Comparison of ENCODE assay signal across 8 cellular contexts in genomic region chr9:110048473-110048975, GRCh38.
A peak's percentile ranks its signal among the peaks of the same experiment; 100 is the strongest.
DNase-seq lines count a peak whose midpoint lies in the region; ATAC-seq and TF ChIP-seq lines count a peak whose summit lies in the region.

No MANE protein-coding gene starts in this region.

- peaks cover 27% of the 10 kb centered on the region for H3F3A ChIP-seq in neural progenitor cell (ENCODE audit: low read depth)

- H3K27ac Mint-ChIP-seq in CD8-positive, alpha-beta T cell = no peak overlapping the region
- H3K27ac Mint-ChIP-seq in neural progenitor cell = peak overlapping the region; percentile 94

- DNase-seq in CD8-positive, alpha-beta T cell = peak; percentile 47 to 68 (median 60)
- DNase-seq in Peyer's patch (peak; percentile 70 to 93 (median 88)), fibroblast of the conjunctiva (ENCODE audit: low read depth) (peak; percentile 68), neural progenitor cell (ENCODE audit: low spot score) (peak; percentile 89), substantia nigra (lab: John Stamatoyannopoulos, UW) (peak in 41 of 49 donors; percentile 3 to 74 (median 35))
- peak; percentile 49 to 61 for DNase-seq in activated T-helper 1 cell treated with anti-CD3 and anti-CD28 coated beads, Interleukin-2, amount 50 U/mL, for 16 hours (ENCODE audit: low read depth in 1 of 2, low spot score in 1 of 2)

- no peak for TF ChIP-seq CTCF in CD8-positive, alpha-beta T cell (IDR thresholded peaks at IDR 0.05)
- TF ChIP-seq CTCF in Peyer's patch (IDR thresholded peaks at IDR 0.05) (no peak), neural progenitor cell (IDR thresholded peaks at IDR 0.05) (no peak)

- ATAC-seq in CD8-positive, alpha-beta T cell = peak; percentile 93
- ATAC-seq in GM19438 (IDR thresholded peaks at IDR 0.05; ENCODE audit: low read depth, unreplicated experiment) (peak; percentile 75), HG03521 (IDR thresholded peaks at IDR 0.05; ENCODE audit: unreplicated experiment) (peak; percentile 72)

- peaks cover 15% of the 10 kb centered on the region for H3K4me1 ChIP-seq in CD8-positive, alpha-beta T cell (ENCODE audit: insufficient read depth, low read length)
- H3K4me1 ChIP-seq in Peyer's patch (peaks cover 0 to 6% (median 2%) of the 10 kb centered on the region in 4 donors), neural progenitor cell (peaks cover 18% of the 10 kb centered on the region)

- peaks cover 3% of the 10 kb centered on the region for H3K36me3 Mint-ChIP-seq in CD8-positive, alpha-beta T cell
- peaks cover 12% of the 10 kb centered on the region for H3K36me3 Mint-ChIP-seq in neural progenitor cell

- no peaks in the 10 kb centered on the region for H3K9me3 ChIP-seq in CD8-positive, alpha-beta T cell (ENCODE audit: low read length)
- H3K9me3 ChIP-seq in Peyer's patch (no peaks in the 10 kb centered on the region), neural progenitor cell (ENCODE audit: low read depth) (no peaks in the 10 kb centered on the region)

- H3K4me2 ChIP-seq in neural progenitor cell = peak overlapping the region; percentile 83

- peak overlapping the region; percentile 38 for H3K4me3 ChIP-seq in CD8-positive, alpha-beta T cell (ENCODE audit: low read depth, low read length)
- peak overlapping the region; percentile 56 to 92 (median 77) for H3K4me3 ChIP-seq in Peyer's patch
- H3K4me3 ChIP-seq in neural progenitor cell = peak overlapping the region; percentile 78

- peak overlapping the region; percentile 88 for H3K4me3 Mint-ChIP-seq in CD8-positive, alpha-beta T cell
- peak overlapping the region; percentile 93 for H3K4me3 Mint-ChIP-seq in neural progenitor cell

- H3K27me3 Mint-ChIP-seq in CD8-positive, alpha-beta T cell (ENCODE audit: low read depth) = peaks cover 24% of the 10 kb centered on the region
- H3K27me3 Mint-ChIP-seq in neural progenitor cell (ENCODE audit: insufficient read depth, low read depth) = peaks cover 7% of the 10 kb centered on the region

- intact Hi-C loops in CD8-positive, alpha-beta T cell (cut with DNase I, micrococcal nuclease) = loop anchor here (5.0 to 10.0 kb wide), 2 partner anchors 81 to 1034 kb away; partner anchors contain the start of gene CTNNAL1 (in 1 of the 2)

- H3K27ac ChIP-seq in CD8-positive, alpha-beta T cell (ENCODE audit: low read depth, low read length) = no peak overlapping the region
- peak overlapping the region; percentile 73 to 94 (median 82) for H3K27ac ChIP-seq in Peyer's patch
- H3K27ac ChIP-seq in neural progenitor cell = no peak overlapping the region
- H3K27ac ChIP-seq in substantia nigra (ENCODE audit: low read depth, low read length, poor library complexity, severe bottlenecking) = no peak overlapping the region

- TF ChIP-seq POLR2A in Peyer's patch (IDR thresholded peaks at IDR 0.05) = no peak

- H3K9me3 Mint-ChIP-seq in CD8-positive, alpha-beta T cell = no peaks in the 10 kb centered on the region
- H3K9me3 Mint-ChIP-seq in neural progenitor cell = peaks cover 1% of the 10 kb centered on the region

- no peaks in the 10 kb centered on the region for H3K27me3 ChIP-seq in CD8-positive, alpha-beta T cell (ENCODE audit: insufficient read depth, low read length)
- H3K27me3 ChIP-seq in Peyer's patch (no peaks in the 10 kb centered on the region), neural progenitor cell (peaks cover 24% of the 10 kb centered on the region)

- H3K9ac ChIP-seq in neural progenitor cell = peak overlapping the region; percentile 22

- H4K20me1 ChIP-seq in neural progenitor cell (ENCODE audit: low read depth) = peaks cover 18% of the 10 kb centered on the region

- H3K79me2 ChIP-seq in neural progenitor cell (ENCODE audit: low read depth) = peaks cover 40% of the 10 kb centered on the region

- peaks cover 31% of the 10 kb centered on the region for H3K4me1 Mint-ChIP-seq in CD8-positive, alpha-beta T cell (ENCODE audit: low read depth)
- H3K4me1 Mint-ChIP-seq in neural progenitor cell = peaks cover 35% of the 10 kb centered on the region

- CTCF ChIA-PET in CD8-positive, alpha-beta T cell (lab: Charles Lee) = interaction anchor here (1.1 to 1.2 kb wide), 2 partner anchors 10 to 145 kb away, joined by 5 to 6 read pairs; no protein-coding TSS in a partner anchor

- H3K36me3 ChIP-seq in CD8-positive, alpha-beta T cell (ENCODE audit: insufficient read depth, low read length) = no peaks in the 10 kb centered on the region
- H3K36me3 ChIP-seq in Peyer's patch (no peaks in the 10 kb centered on the region), neural progenitor cell (no peaks in the 10 kb centered on the region)

- POLR2A ChIA-PET in CD8-positive, alpha-beta T cell (lab: Charles Lee) = no interaction called here

- H2AFZ ChIP-seq in neural progenitor cell (replicated peaks) = peak overlapping the region; percentile 93

Comparison
In these comparisons a context has a peak if more than half of its experiments do, and no peak if none do; other contexts are left out.
1. DNase-seq: peak in every context shown above with its lines; median percentile 89 in neural progenitor cell; 88 in Peyer's patch; 68 in fibroblast of the conjunctiva; 60 in CD8-positive, alpha-beta T cell; 55 in activated T-helper 1 cell treated with anti-CD3 and anti-CD28 coated beads, Interleukin-2, amount 50 U/mL, for 16 hours; 35 in substantia nigra.
2. H3K27ac ChIP-seq: peak in Peyer's patch (4 of 4); none in CD8-positive, alpha-beta T cell (single experiment), neural progenitor cell (single experiment) and substantia nigra (single experiment).
3. Peak in every context shown above with its lines, with median percentiles within 50 percentile points of each other: ATAC-seq and H3K4me3 ChIP-seq.